ENCODE assay signal across 13 cellular contexts in the genomic region with DNA sequence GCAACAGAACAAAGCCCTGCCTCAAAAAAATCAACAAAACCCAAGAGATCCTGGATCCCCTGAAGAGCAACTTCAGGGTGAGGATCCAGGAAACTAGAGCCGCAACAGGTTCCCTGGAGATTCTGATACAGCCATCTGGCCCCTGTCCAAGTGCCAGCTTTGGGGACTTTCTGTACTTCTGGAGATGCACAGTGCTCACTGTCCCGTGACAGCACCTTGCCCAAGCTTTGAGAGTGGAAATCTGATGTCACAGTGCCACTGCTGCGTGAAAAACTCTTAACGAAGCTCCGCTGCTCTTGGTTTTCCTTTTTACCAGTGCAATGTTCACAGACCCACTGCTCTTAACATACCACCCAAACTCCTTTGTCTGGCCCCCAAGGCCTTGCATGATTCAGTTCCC. TPM values are rescaled to one million over a fixed set of nuclear protein-coding genes. Genes with fewer than 3 reads are reported as not detected.
DNase-seq lines count a peak whose midpoint lies in the region; ATAC-seq and TF ChIP-seq lines count a peak whose summit lies in the region.
"Had no signal": no experiment of that assay in that cellular context is flagged by ENCODE, and none has a peak within 500 bp of the region (broad histone marks: within the 10 kb centered on the region; RNA-seq: fewer than 3 reads in every experiment).

No MANE protein-coding gene starts in this region.

- ATAC-seq in CD8-positive, alpha-beta T cell, result no peak
- no peak for ATAC-seq in activated CD8-positive, alpha-beta T cell treated with anti-CD3 and anti-CD28 coated beads, Interleukin-2, amount 10 ng/mL, durations not matched to agents 7 days and 5 days
- no peak for ATAC-seq in lower lobe of right lung
- ATAC-seq in GM19455 (IDR thresholded peaks at IDR 0.05; ENCODE audit: unreplicated experiment), result no peak
- ATAC-seq: effector memory CD8-positive, alpha-beta T cell had no signal

- H3K36me3 ChIP-seq in A673 (ENCODE audit: insufficient read depth, low read length, poor library complexity, severe bottlenecking) (peaks cover 56% of the 10 kb centered on the region), lower lobe of right lung (peaks cover 75% of the 10 kb centered on the region)
- peaks cover 19% of the 10 kb centered on the region for H3K36me3 ChIP-seq in CD8-positive, alpha-beta T cell (ENCODE audit: insufficient read depth, low read length)

- no peaks in the 10 kb centered on the region for H3K27me3 ChIP-seq in A673 (replicated peaks; ENCODE audit: insufficient read depth, low read depth, low read length, poor library complexity)
- H3K27me3 ChIP-seq in CD8-positive, alpha-beta T cell (ENCODE audit: insufficient read depth, low read length), result no peaks in the 10 kb centered on the region
- H3K27me3 ChIP-seq in lower lobe of right lung (ENCODE audit: low read depth), result no peaks in the 10 kb centered on the region
- H3K27me3 ChIP-seq: brain microvascular endothelial cell had no signal

- H3K4me1 Mint-ChIP-seq in CD8-positive, alpha-beta T cell (ENCODE audit: low read depth), result peaks cover 6% of the 10 kb centered on the region
- peaks cover 6% of the 10 kb centered on the region for H3K4me1 Mint-ChIP-seq in activated CD8-positive, alpha-beta T cell treated with anti-CD3 and anti-CD28 coated beads, Interleukin-2, amount 10 ng/mL, durations not matched to agents 7 days and 5 days (ENCODE audit: low read depth)

- H3K9me3 ChIP-seq in A673 (ENCODE audit: low read depth, low read length, poor library complexity, severe bottlenecking), result no peaks in the 10 kb centered on the region
- no peaks in the 10 kb centered on the region for H3K9me3 ChIP-seq in CD8-positive, alpha-beta T cell (ENCODE audit: low read length)
- H3K9me3 ChIP-seq in lower lobe of right lung, result no peaks in the 10 kb centered on the region

- TF ChIP-seq CTCF in A673 (conservative IDR thresholded peaks at IDR 0.05; ENCODE audit: low read depth, low read length), result no peak
- TF ChIP-seq CTCF in CD8-positive, alpha-beta T cell (IDR thresholded peaks at IDR 0.05), result no peak
- TF ChIP-seq CTCF in lower lobe of right lung (IDR thresholded peaks at IDR 0.05), result no peak

- no peak overlapping the region for H3K4me3 Mint-ChIP-seq in CD8-positive, alpha-beta T cell
- no peak overlapping the region for H3K4me3 Mint-ChIP-seq in activated CD8-positive, alpha-beta T cell treated with anti-CD3 and anti-CD28 coated beads, Interleukin-2, amount 10 ng/mL, durations not matched to agents 7 days and 5 days
- H3K4me3 Mint-ChIP-seq: effector memory CD8-positive, alpha-beta T cell had no signal

- H3K4me3 ChIP-seq in A673 (ENCODE audit: low read depth, low read length, poor library complexity, severe bottlenecking) (no peak overlapping the region), lower lobe of right lung (no peak overlapping the region)
- no peak overlapping the region for H3K4me3 ChIP-seq in CD8-positive, alpha-beta T cell (ENCODE audit: low read depth, low read length)

- no peak for DNase-seq in A673 (ENCODE audit: low spot score)
- no peak for DNase-seq in CD8-positive, alpha-beta T cell
- DNase-seq in activated CD8-positive, alpha-beta T cell treated with anti-CD3 and anti-CD28 coated beads, Interleukin-2, amount 10 ng/mL, durations not matched to agents 7 days and 5 days, result no peak
- DNase-seq in lower lobe of right lung, result no peak
- no peak for DNase-seq in HUDEP-2 (lab: John Stamatoyannopoulos, UW; ENCODE audit: unreplicated experiment in 76 of 76)
- DNase-seq in AG08396 (ENCODE audit: low spot score), result no peak
- DNase-seq in NCI-H748 (lab: John Stamatoyannopoulos, UW; ENCODE audit: unreplicated experiment), result no peak
- DNase-seq: brain microvascular endothelial cell; C1 segment of cervical spinal cord; effector memory CD8-positive, alpha-beta T cell; NCI-H1105; NCI-H526 had no signal

- H3K27me3 Mint-ChIP-seq in CD8-positive, alpha-beta T cell (ENCODE audit: low read depth), result no peaks in the 10 kb centered on the region
- H3K27me3 Mint-ChIP-seq in activated CD8-positive, alpha-beta T cell treated with anti-CD3 and anti-CD28 coated beads, Interleukin-2, amount 10 ng/mL, durations not matched to agents 7 days and 5 days (ENCODE audit: low read depth), result no peaks in the 10 kb centered on the region
- H3K27me3 Mint-ChIP-seq: effector memory CD8-positive, alpha-beta T cell had no signal

- H3K27ac Mint-ChIP-seq in CD8-positive, alpha-beta T cell, result peak overlapping the region; percentile 75
- peak overlapping the region; percentile 59 for H3K27ac Mint-ChIP-seq in activated CD8-positive, alpha-beta T cell treated with anti-CD3 and anti-CD28 coated beads, Interleukin-2, amount 10 ng/mL, durations not matched to agents 7 days and 5 days

- H3K9me3 Mint-ChIP-seq in CD8-positive, alpha-beta T cell, result no peaks in the 10 kb centered on the region
- H3K9me3 Mint-ChIP-seq in activated CD8-positive, alpha-beta T cell treated with anti-CD3 and anti-CD28 coated beads, Interleukin-2, amount 10 ng/mL, durations not matched to agents 7 days and 5 days (ENCODE audit: insufficient read depth), result no peaks in the 10 kb centered on the region
- H3K9me3 Mint-ChIP-seq: effector memory CD8-positive, alpha-beta T cell had no signal

- CTCF ChIA-PET in A673 (lab: Charles Lee), result no interaction called here
- CTCF ChIA-PET in CD8-positive, alpha-beta T cell (lab: Charles Lee), result interaction anchor here (2.0 to 4.3 kb wide), 2 partner anchors 10 to 17 kb away, joined by 8 to 35 read pairs; no protein-coding TSS in a partner anchor
- CTCF ChIA-PET in activated CD8-positive, alpha-beta T cell treated with anti-CD3 and anti-CD28 coated beads, Interleukin-2, amount 10 ng/mL, durations not matched to agents 7 days and 5 days (lab: Charles Lee), result interaction anchor here (2.4 kb wide), 1 partner anchor 10 kb away, joined by 21 read pairs; no protein-coding TSS in a partner anchor

- peaks cover 3% of the 10 kb centered on the region for H3K4me1 ChIP-seq in A673 (ENCODE audit: insufficient read depth, low read length, poor library complexity, severe bottlenecking)
- H3K4me1 ChIP-seq in CD8-positive, alpha-beta T cell (ENCODE audit: insufficient read depth, low read length), result peaks cover 8% of the 10 kb centered on the region
- H3K4me1 ChIP-seq in lower lobe of right lung, result peaks cover 9% of the 10 kb centered on the region

- POLR2A ChIA-PET in A673 (lab: Charles Lee; ENCODE audit: low non-redundant PET), result no interaction called here
- POLR2A ChIA-PET in CD8-positive, alpha-beta T cell (lab: Charles Lee), result no interaction called here
- POLR2A ChIA-PET in activated CD8-positive, alpha-beta T cell treated with anti-CD3 and anti-CD28 coated beads, Interleukin-2, amount 10 ng/mL, durations not matched to agents 7 days and 5 days (lab: Charles Lee), result interaction anchor here (0.9 to 1.2 kb wide), 2 partner anchors 9 to 10 kb away, joined by 3 read pairs; no protein-coding TSS in a partner anchor

- H3K27ac ChIP-seq in A673 (ENCODE audit: low read depth, low read length, poor library complexity, severe bottlenecking) (peak overlapping the region; percentile 37), lower lobe of right lung (peak overlapping the region; percentile 53)
- no peak overlapping the region for H3K27ac ChIP-seq in CD8-positive, alpha-beta T cell (ENCODE audit: low read depth, low read length)
- H3K27ac ChIP-seq: brain microvascular endothelial cell had no signal

- BruUV-seq in A673 (replicated peaks; lab: Mats Ljungman, UMichigan), result no TSS peak

- intact Hi-C loops in A673 (cut with micrococcal nuclease; ENCODE audit: unreplicated experiment) (no loop called here), lower lobe of right lung (cut with DNase I) (no loop called here)
- intact Hi-C loops in CD8-positive, alpha-beta T cell (cut with DNase I, micrococcal nuclease), result no loop called here

- H3K36me3 Mint-ChIP-seq in CD8-positive, alpha-beta T cell, result peaks cover 76% of the 10 kb centered on the region
- H3K36me3 Mint-ChIP-seq in activated CD8-positive, alpha-beta T cell treated with anti-CD3 and anti-CD28 coated beads, Interleukin-2, amount 10 ng/mL, durations not matched to agents 7 days and 5 days (ENCODE audit: low read depth), result peaks cover 64% of the 10 kb centered on the region

RNA-seq across cellular contexts. Expression of gene STK40, which starts 26.3 kb away (rescaled TPM):
- total RNA-seq in A673 (2021) (93.2 and 109 TPM in 2 replicates), lower lobe of right lung (74.2 TPM)
- 10 to 100 TPM; 13.4 to 16.9 TPM for total RNA-seq in CD8-positive, alpha-beta T cell
- total RNA-seq in activated CD8-positive, alpha-beta T cell treated with anti-CD3 and anti-CD28 coated beads, Interleukin-2, amount 10 ng/mL, durations not matched to agents 7 days and 5 days, result 10 to 100 TPM; 69.7 to 72.4 TPM

RNA-seq across cellular contexts. Expression of gene EVA1B, which starts 35.9 kb away (rescaled TPM):
- total RNA-seq in A673 (2021), result 6.2 and 8.4 TPM in 2 replicates
- total RNA-seq in CD8-positive, alpha-beta T cell, result 1 to 10 TPM in 1 of 2 experiments, under 1 TPM in 1; 0.97 to 1.2 TPM
- 10 to 100 TPM; 12.3 to 13.3 TPM for total RNA-seq in activated CD8-positive, alpha-beta T cell treated with anti-CD3 and anti-CD28 coated beads, Interleukin-2, amount 10 ng/mL, durations not matched to agents 7 days and 5 days
- total RNA-seq in lower lobe of right lung, result 25.7 TPM

RNA-seq across cellular contexts. Expression of gene LSM10, which starts 38.3 kb away (rescaled TPM):
- total RNA-seq in A673 (2021) (60.7 and 68.0 TPM in 2 replicates), lower lobe of right lung (44.5 TPM)
- 10 to 100 TPM; 20.9 to 21.4 TPM for total RNA-seq in CD8-positive, alpha-beta T cell
- total RNA-seq in activated CD8-positive, alpha-beta T cell treated with anti-CD3 and anti-CD28 coated beads, Interleukin-2, amount 10 ng/mL, durations not matched to agents 7 days and 5 days, result 10 to 100 TPM; 44.7 to 47.5 TPM

RNA-seq across cellular contexts. Expression of gene SH3D21, which starts 53.2 kb away (rescaled TPM):
- 2.9 and 4.0 TPM in 2 replicates for total RNA-seq in A673 (2021)
- 1 to 10 TPM; 2.1 to 2.2 TPM for total RNA-seq in CD8-positive, alpha-beta T cell
- 10 to 100 TPM; 14.6 to 15.3 TPM for total RNA-seq in activated CD8-positive, alpha-beta T cell treated with anti-CD3 and anti-CD28 coated beads, Interleukin-2, amount 10 ng/mL, durations not matched to agents 7 days and 5 days
- total RNA-seq in lower lobe of right lung, result 8.5 TPM
